Comparison of ENCODE assay signal across 22 cellular contexts in genomic region chr18:5640939-5641338, GRCh38.
"Had no signal": no experiment of that assay in that cellular context is flagged by ENCODE, and none has a peak within 500 bp of the region (broad histone marks: within the 10 kb centered on the region; RNA-seq: fewer than 3 reads in every experiment).

No MANE protein-coding gene starts in this region.

- H3K4me3 ChIP-seq: MG63 had no signal

- H3K9ac ChIP-seq: SK-N-SH had no signal

- DNase-seq: IMR-90, Karpas-422, KG1, MG63, NCI-H1092, NCI-H1105 treated with DMSO at 0.1 percent for 48 hours, NCI-H1417 treated with DMSO at 0.1 percent for 48 hours, NCI-H187, NCI-H2029, NCI-H2081 treated with DMSO at 0.1 percent for 48 hours, NCI-H2171, NCI-H226, NCI-H446, NCI-H510A, NCI-H524 treated with DMSO at 0.1 percent for 48 hours, NCI-H69, NCI-H774, SHP77, SK-N-SH, SW 1271 had no signal

- H3K27ac ChIP-seq: RWPE1 had no signal

- H3K4me2 ChIP-seq: SK-N-SH had no signal

- H3K9me3 ChIP-seq: MG63, SK-N-SH had no signal

- FAIRE-seq: HepG2 had no signal

- H3K36me3 ChIP-seq: MG63 had no signal
